Comparison of ENCODE assay signal across 8 cellular contexts in genomic region chr7:44796504-44797328, GRCh38. TPM values are rescaled to one million over a fixed set of nuclear protein-coding genes. Genes with fewer than 3 reads are reported as not detected.
DNase-seq lines count a peak whose midpoint lies in the region; ATAC-seq, FAIRE-seq and TF ChIP-seq lines count a peak whose summit lies in the region.

TSS of gene PPIA (plus strand) at chr7:44796681. CDS start at chr7:44796725, 44 bp downstream.

- no peaks in the 10 kb centered on the region for H3K9me3 Mint-ChIP-seq in activated naive CD8-positive, alpha-beta T cell treated with anti-CD3 and anti-CD28 coated beads, Interleukin-2, amount 50 U/mL, for 24 hours

- peak within 1 kb of the TSS; percentile 86 for H3K4me3 ChIP-seq in GM12875 (ENCODE audit: low read depth, low read length)
- H3K4me3 ChIP-seq in pancreas: peak within 1 kb of the TSS; percentile 56 to 71 (median 60)
- peak within 1 kb of the TSS; percentile 27 to 92 (median 27) for H3K4me3 ChIP-seq in thyroid gland (replicated peaks in 1 of 3)

- H3K27ac Mint-ChIP-seq in activated naive CD8-positive, alpha-beta T cell treated with anti-CD3 and anti-CD28 coated beads, Interleukin-2, amount 50 U/mL, for 24 hours: peak within 1 kb of the TSS; percentile 98

- TF ChIP-seq CTCF in GM12875 (IDR thresholded peaks at IDR 0.05; ENCODE audit: borderline replicate concordance, insufficient read depth, low read depth, low read length): no peak
- no peak for TF ChIP-seq CTCF in pancreas (IDR thresholded peaks at IDR 0.05)
- TF ChIP-seq CTCF in thyroid gland (IDR thresholded peaks at IDR 0.05): no peak

- WGBS in pancreas, 2 donors: 0% methylated on average over 89 to 99 of the region's 99 CpGs
- 0% methylated on average over 64 of the region's 99 CpGs; no CpG with 5 or more reads in 1 of the 2 donors for whole genome bisulfite sequencing in thyroid gland, 2 donors

- H3K4me1 Mint-ChIP-seq in activated naive CD8-positive, alpha-beta T cell treated with anti-CD3 and anti-CD28 coated beads, Interleukin-2, amount 50 U/mL, for 24 hours: peaks cover 42% of the 10 kb centered on the region

- H3K36me3 Mint-ChIP-seq in activated naive CD8-positive, alpha-beta T cell treated with anti-CD3 and anti-CD28 coated beads, Interleukin-2, amount 50 U/mL, for 24 hours (ENCODE audit: low read depth): peaks cover 49% of the 10 kb centered on the region

- H3K27me3 Mint-ChIP-seq in activated naive CD8-positive, alpha-beta T cell treated with anti-CD3 and anti-CD28 coated beads, Interleukin-2, amount 50 U/mL, for 24 hours: no peaks in the 10 kb centered on the region

- H3K9me3 ChIP-seq in pancreas (no peaks in the 10 kb centered on the region), thyroid gland (no peaks in the 10 kb centered on the region)

- H3K27me3 ChIP-seq in pancreas (no peaks in the 10 kb centered on the region), thyroid gland (no peaks in the 10 kb centered on the region)

- H3K27ac ChIP-seq in pancreas (peak within 1 kb of the TSS; percentile 97 to 99 (median 99)), thyroid gland (peak within 1 kb of the TSS; percentile 97 to 100 (median 100))

- ATAC-seq in HG02763 (IDR thresholded peaks at IDR 0.05; ENCODE audit: unreplicated experiment) (peak; percentile 84), Right ventricle myocardium superior (ENCODE audit: poor library complexity) (peak; percentile 96), pancreas (peak; percentile 89 to 96 (median 91))
- ATAC-seq in activated naive CD8-positive, alpha-beta T cell treated with anti-CD3 and anti-CD28 coated beads, Interleukin-2, amount 50 U/mL, for 24 hours: peak; percentile 92

- H3K36me3 ChIP-seq in pancreas (peaks cover 6 to 22% (median 16%) of the 10 kb centered on the region in 3 donors), thyroid gland (peaks cover 17 to 23% of the 10 kb centered on the region in 2 donors)

- no peak for FAIRE-seq in pancreas (lab: Jason Lieb, UNC)

- DNase-seq in NCI-H1436 (lab: John Stamatoyannopoulos, UW) (peak; percentile 97), SW480 (ENCODE audit: low spot score) (peak; percentile 99), Right ventricle myocardium superior (peak; percentile 99), pancreas (peak; percentile 98 to 100 (median 99)), thyroid gland (peak; percentile 98)
- peak; percentile 99 for DNase-seq in activated naive CD8-positive, alpha-beta T cell treated with anti-CD3 and anti-CD28 coated beads, Interleukin-2, amount 50 U/mL, for 24 hours

- TF ChIP-seq POLR2A in thyroid gland (IDR thresholded peaks at IDR 0.05): peak in 1 of 2 donors; percentile 92

- peak within 1 kb of the TSS; percentile 99 for H3K4me3 Mint-ChIP-seq in activated naive CD8-positive, alpha-beta T cell treated with anti-CD3 and anti-CD28 coated beads, Interleukin-2, amount 50 U/mL, for 24 hours

- H3K4me1 ChIP-seq in pancreas: peaks cover 11 to 18% (median 13%) of the 10 kb centered on the region in 3 donors
- peaks cover 15 to 30% of the 10 kb centered on the region in 2 donors for H3K4me1 ChIP-seq in thyroid gland

- intact Hi-C loops in Right ventricle myocardium superior (cut with DNase I) (loop anchor here (5.0 kb wide), 1 partner anchor 189 kb away; the partner anchor contains the start of gene OGDH), pancreas (cut with DNase I) (no loop called here), thyroid gland (cut with DNase I) (loop anchor here (5.0 kb wide), 1 partner anchor 49 kb away; the partner anchor contains the start of gene ZMIZ2)

RNA-seq across cellular contexts. Expression of gene PPIA, which starts in this region (rescaled TPM):
- 471 TPM for total RNA-seq in Right ventricle myocardium superior
- 100 to 1,000 TPM; 281 to 533 (median 512) TPM for total RNA-seq in pancreas
- polyA plus RNA-seq in pancreas: 1,000 to 10,000 TPM; 1,017 to 1,024 TPM
- total RNA-seq in thyroid gland: 1,000 to 10,000 TPM; 1,021 to 2,051 (median 1,545) TPM

Comparison
In these comparisons a context has a peak if more than half of its experiments do, and no peak if none do; other contexts are left out.
1. Peak in every context shown above with its lines: DNase-seq, ATAC-seq, H3K4me3 ChIP-seq and H3K27ac ChIP-seq.
2. H3K4me3 ChIP-seq: peak in every context shown above with its lines; median percentile 86 in GM12875; 60 in pancreas; 27 in thyroid gland.
3. intact Hi-C loops: an anchor here in Right ventricle myocardium superior (5.0 kb wide) and thyroid gland (5.0 kb wide); none called in pancreas.